26 cellular contexts compared by ENCODE assay signal in the genomic region with DNA sequence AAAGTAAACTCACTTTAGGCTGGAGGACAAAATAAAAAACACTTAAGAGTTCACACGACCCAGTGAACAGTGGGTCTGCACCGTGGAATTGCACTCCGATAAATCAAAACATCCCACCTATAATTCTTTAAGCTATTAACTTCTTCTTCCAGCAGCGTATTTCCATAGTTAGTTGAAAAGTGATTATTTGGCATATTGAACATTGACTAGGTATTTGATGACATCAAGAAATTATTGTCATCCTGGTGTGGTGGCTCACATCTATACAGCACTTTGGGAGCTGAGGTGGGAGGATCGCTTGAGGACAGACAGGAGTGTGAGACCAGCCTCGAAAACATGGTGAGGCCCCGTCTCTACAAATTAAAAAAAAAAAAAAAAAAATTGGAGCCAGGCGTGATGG. TPM values are rescaled to one million over a fixed set of nuclear protein-coding genes. Genes with fewer than 3 reads are reported as not detected.
DNase-seq lines count a peak whose midpoint lies in the region; ATAC-seq and TF ChIP-seq lines count a peak whose summit lies in the region.
"Had no signal": no experiment of that assay in that cellular context is flagged by ENCODE, and none has a peak within 500 bp of the region (broad histone marks: within the 10 kb centered on the region; RNA-seq: fewer than 3 reads in every experiment).

No MANE protein-coding gene starts in this region.

- no peaks in the 10 kb centered on the region for H3K36me3 Mint-ChIP-seq in mesothelial cell of epicardium
- H3K36me3 Mint-ChIP-seq: CD4-positive, alpha-beta memory T cell; natural killer cell; stimulated activated memory B cell treated with anti-CD40 and anti-IgM and Interleukin-4, amounts not matched to agents 10 μg/mL and 1 μg/mL and 100 μg/mL, for 72 hours had no signal

- no peak for TF ChIP-seq POLR2A in testis (IDR thresholded peaks at IDR 0.05)

- H3K9me3 ChIP-seq in HUES48 (ENCODE audit: control insufficient read depth, insufficient read depth, low read length) (no peaks in the 10 kb centered on the region), testis (no peaks in the 10 kb centered on the region)
- H3K9me3 ChIP-seq: sigmoid colon had no signal

- WGBS in testis, 2 donors: 73 to 80% methylated on average over 8 of the region's 8 CpGs

- intact Hi-C loops in testis (cut with DNase I; ENCODE audit: low total_unique reads): no loop called here

- no peaks in the 10 kb centered on the region for H3K27me3 Mint-ChIP-seq in mesothelial cell of epicardium (ENCODE audit: low read depth)

- no peak overlapping the region for H3K4me3 ChIP-seq in HUES48 (ENCODE audit: low read depth, low read length)
- H3K4me3 ChIP-seq in brain microvascular endothelial cell (ENCODE audit: low read depth, low read length): no peak overlapping the region
- no peak overlapping the region for H3K4me3 ChIP-seq in testis
- H3K4me3 ChIP-seq: dorsolateral prefrontal cortex, sigmoid colon had no signal

- peaks cover 68% of the 10 kb centered on the region for H3K4me1 ChIP-seq in HUES48 (ENCODE audit: control insufficient read depth, insufficient read depth, low read length)
- no peaks in the 10 kb centered on the region for H3K4me1 ChIP-seq in testis

- H3K27ac Mint-ChIP-seq in mesothelial cell of epicardium: peak overlapping the region; percentile 97
- H3K27ac Mint-ChIP-seq: activated CD4-positive, alpha-beta T cell treated with anti-CD3 and anti-CD28 coated beads for 36 hours; CD4-positive, alpha-beta memory T cell; natural killer cell; stimulated activated memory B cell treated with anti-CD40 and anti-IgM and Interleukin-4, amounts not matched to agents 10 μg/mL and 1 μg/mL and 100 μg/mL, for 72 hours had no signal

- no peak overlapping the region for H3K4me3 Mint-ChIP-seq in mesothelial cell of epicardium
- H3K4me3 Mint-ChIP-seq: activated CD4-positive, alpha-beta T cell treated with anti-CD3 and anti-CD28 coated beads for 36 hours; CD4-positive, alpha-beta memory T cell; natural killer cell; stimulated activated memory B cell treated with anti-CD40 and anti-IgM and Interleukin-4, amounts not matched to agents 10 μg/mL and 1 μg/mL and 100 μg/mL, for 72 hours had no signal

- no peaks in the 10 kb centered on the region for H3K9me3 Mint-ChIP-seq in mesothelial cell of epicardium
- H3K9me3 Mint-ChIP-seq: CD4-positive, alpha-beta memory T cell; natural killer cell; stimulated activated memory B cell treated with anti-CD40 and anti-IgM and Interleukin-4, amounts not matched to agents 10 μg/mL and 1 μg/mL and 100 μg/mL, for 72 hours had no signal

- TF ChIP-seq CTCF in brain microvascular endothelial cell (IDR thresholded peaks at IDR 0.05; ENCODE audit: low read depth, low read length, missing control alignments): no peak
- no peak for TF ChIP-seq CTCF in mesothelial cell of epicardium (IDR thresholded peaks at IDR 0.05; ENCODE audit: unreplicated experiment)
- no peak for TF ChIP-seq CTCF in testis (IDR thresholded peaks at IDR 0.05)

- no peak for DNase-seq in brain microvascular endothelial cell
- DNase-seq in mesothelial cell of epicardium (ENCODE audit: low spot score in 2 of 2, unreplicated experiment in 2 of 2): no peak
- peak; percentile 6 for DNase-seq in testis
- DNase-seq: activated CD4-positive, alpha-beta T cell treated with anti-CD3 and anti-CD28 coated beads for 36 hours; activated effector memory CD4-positive, alpha-beta T cell treated with anti-CD3 and anti-CD28 coated beads, Interleukin-2, amount 50 U/mL, for 16 hours; activated T-cell treated with anti-CD3 and anti-CD28 coated beads, Interleukin-2, amount 50 U/mL, for 1 hour; CD4-positive, alpha-beta memory T cell; cerebellar nuclear complex; dorsolateral prefrontal cortex; left ventricle myocardium superior; MV-4-11; natural killer cell; NCI-H510A; posterior cingulate gyrus; sigmoid colon; stimulated activated CD4-positive, alpha-beta T cell treated with anti-CD3 and anti-CD28 coated beads, Interleukin-4, amount 100 ng/mL, for 4 hours had no signal

- H3K9ac ChIP-seq in HUES48 (ENCODE audit: low read depth, low read length): no peak overlapping the region

- H3K36me3 ChIP-seq in HUES48 (ENCODE audit: control insufficient read depth, insufficient read depth, low read length) (peaks cover 49% of the 10 kb centered on the region), brain microvascular endothelial cell (replicated peaks) (no peaks in the 10 kb centered on the region), testis (ENCODE audit: low read depth, missing control alignments) (no peaks in the 10 kb centered on the region)
- H3K36me3 ChIP-seq: sigmoid colon had no signal

- peaks cover 65% of the 10 kb centered on the region for H3K4me1 Mint-ChIP-seq in mesothelial cell of epicardium
- H3K4me1 Mint-ChIP-seq: activated CD4-positive, alpha-beta T cell treated with anti-CD3 and anti-CD28 coated beads for 36 hours; CD4-positive, alpha-beta memory T cell; natural killer cell; stimulated activated memory B cell treated with anti-CD40 and anti-IgM and Interleukin-4, amounts not matched to agents 10 μg/mL and 1 μg/mL and 100 μg/mL, for 72 hours had no signal

- H3K27me3 ChIP-seq in HUES48 (ENCODE audit: control insufficient read depth, insufficient read depth, low read length) (no peaks in the 10 kb centered on the region), brain microvascular endothelial cell (replicated peaks) (no peaks in the 10 kb centered on the region), testis (no peaks in the 10 kb centered on the region)

- no peak for ATAC-seq in HG02610 (IDR thresholded peaks at IDR 0.05; ENCODE audit: unreplicated experiment)
- ATAC-seq in GM19452 (IDR thresholded peaks at IDR 0.05; ENCODE audit: unreplicated experiment): no peak
- ATAC-seq in HG02623 (IDR thresholded peaks at IDR 0.05; ENCODE audit: unreplicated experiment): no peak
- ATAC-seq: activated CD4-positive, alpha-beta T cell treated with anti-CD3 and anti-CD28 coated beads for 36 hours; left ventricle myocardium superior; natural killer cell; stimulated activated memory B cell treated with anti-CD40 and anti-IgM and Interleukin-4, amounts not matched to agents 10 μg/mL and 1 μg/mL and 100 μg/mL, for 72 hours had no signal

- in situ Hi-C loops in brain microvascular endothelial cell (cut with HindIII; ENCODE audit: low pct_ligation_motif_present, low sequenced_read_pairs): no loop called here

- peak overlapping the region; percentile 95 for H3K27ac ChIP-seq in HUES48 (ENCODE audit: low read depth, low read length)
- H3K27ac ChIP-seq in brain microvascular endothelial cell: peak overlapping the region; percentile 60
- no peak overlapping the region for H3K27ac ChIP-seq in testis
- H3K27ac ChIP-seq: dorsolateral prefrontal cortex, sigmoid colon had no signal

RNA-seq across cellular contexts. Expression of a gene that starts 23.4 kb away (rescaled TPM):
- total RNA-seq in mesothelial cell of epicardium (225 to 227 TPM (median 227 TPM) in 3 replicates), testis (10 to 100 TPM; 19.3 to 19.9 TPM)
- polyA plus RNA-seq in testis (ENCODE audit: insufficient read depth, low read depth, low replicate concordance): 10.4 TPM
- total RNA-seq: CD4-positive, alpha-beta memory T cell; dorsolateral prefrontal cortex; left ventricle myocardium superior; natural killer cell had no signal
- polyA plus RNA-seq: CD4-positive, alpha-beta memory T cell had no signal

RNA-seq across cellular contexts. Expression of a gene that starts 52.2 kb away (rescaled TPM):
- total RNA-seq in mesothelial cell of epicardium (not detected in 3 replicates), testis (1 to 10 TPM in 1 of 2 donors, not detected in 1; 1.3 TPM)
- not detected for polyA plus RNA-seq in testis (ENCODE audit: insufficient read depth, low read depth, low replicate concordance)
- total RNA-seq: activated CD4-positive, alpha-beta T cell treated with anti-CD3 and anti-CD28 coated beads for 36 hours; activated CD8-positive, alpha-beta memory T cell treated with anti-CD3 and anti-CD28 coated beads for 36 hours; CD4-positive, alpha-beta memory T cell; dorsolateral prefrontal cortex; H4; left ventricle myocardium superior; LHCN-M2; natural killer cell; sigmoid colon; T-helper 2 cell treated with Interferon-gamma antibody and Interleukin-4, amounts not matched to agents 100 ng/mL and 5 ng/mL, for 36 hours; urinary bladder had no signal
- polyA plus RNA-seq: CD4-positive, alpha-beta memory T cell; sigmoid colon; urinary bladder had no signal

Comparison
In these comparisons a context has a peak if more than half of its experiments do, and no peak if none do; other contexts are left out.
1. H3K27ac ChIP-seq: peak in HUES48 (single experiment) and brain microvascular endothelial cell (single experiment); none in testis (0 of 2).
2. RNA of a gene that starts 23.4 kb away (total RNA-seq): 225 to 227 TPM in mesothelial cell of epicardium; 19.3 to 19.9 TPM in testis; every median in the first group is over 10 times any median in the second.